Comparison of ENCODE assay signal across 30 cellular contexts in genomic region chr6:7008451-7008988, GRCh38.
A peak's percentile ranks its signal among the peaks of the same experiment; 100 is the strongest.
DNase-seq lines count a peak whose midpoint lies in the region; ATAC-seq and TF ChIP-seq lines count a peak whose summit lies in the region.
"Had no signal": no experiment of that assay in that cellular context is flagged by ENCODE, and none has a peak within 500 bp of the region (broad histone marks: within the 10 kb centered on the region; RNA-seq: fewer than 3 reads in every experiment).

No MANE protein-coding gene starts in this region.

- no peaks in the 10 kb centered on the region for H3K36me3 Mint-ChIP-seq in WTC11
- H3K36me3 Mint-ChIP-seq in stimulated activated memory B cell treated with anti-CD40 and anti-IgM and Interleukin-4, amounts not matched to agents 10 μg/mL and 1 μg/mL and 100 μg/mL, for 72 hours: no peaks in the 10 kb centered on the region
- no peaks in the 10 kb centered on the region for H3K36me3 Mint-ChIP-seq in activated CD8-positive, alpha-beta T cell treated with anti-CD3 and anti-CD28 coated beads, Interleukin-2, amount 10 ng/mL, durations not matched to agents 7 days and 5 days (ENCODE audit: low read depth)
- H3K36me3 Mint-ChIP-seq: activated naive CD4-positive, alpha-beta T cell treated with anti-CD3 and anti-CD28 coated beads, Interleukin-2, amount 50 U/mL, for 24 hours; CD4-positive, alpha-beta memory T cell had no signal

- H3K27me3 ChIP-seq in HUES48 (ENCODE audit: control insufficient read depth, insufficient read depth, low read length): no peaks in the 10 kb centered on the region
- H3K27me3 ChIP-seq: cardiac muscle cell, Peyer's patch, sigmoid colon had no signal

- H3K4me1 Mint-ChIP-seq in WTC11: peaks cover 12% of the 10 kb centered on the region
- H3K4me1 Mint-ChIP-seq in stimulated activated memory B cell treated with anti-CD40 and anti-IgM and Interleukin-4, amounts not matched to agents 10 μg/mL and 1 μg/mL and 100 μg/mL, for 72 hours: no peaks in the 10 kb centered on the region
- H3K4me1 Mint-ChIP-seq in activated CD8-positive, alpha-beta T cell treated with anti-CD3 and anti-CD28 coated beads, Interleukin-2, amount 10 ng/mL, durations not matched to agents 7 days and 5 days (ENCODE audit: low read depth): no peaks in the 10 kb centered on the region
- H3K4me1 Mint-ChIP-seq: activated T-helper 17 cell treated with anti-CD3 and anti-CD28 coated beads, Interleukin-2, amount 50 U/mL, for 72 hours; CD4-positive, alpha-beta memory T cell had no signal

- DNase-seq in DMS53 (lab: John Stamatoyannopoulos, UW): peak; percentile 40
- DNase-seq in WTC11 (ENCODE audit: low spot score): no peak
- DNase-seq in mesenteric fat pad (ENCODE audit: low spot score): peak; percentile 33
- no peak for DNase-seq in stimulated activated naive CD4-positive, alpha-beta T cell (lab: John Stamatoyannopoulos, UW)
- DNase-seq in activated CD8-positive, alpha-beta T cell treated with anti-CD3 and anti-CD28 coated beads, Interleukin-2, amount 10 ng/mL, durations not matched to agents 7 days and 5 days: no peak
- DNase-seq: activated CD4-positive, alpha-beta T cell treated with anti-CD3 and anti-CD28 coated beads, Interleukin-2, amount 50 U/mL, for 48 hours; activated CD8-positive, alpha-beta memory T cell treated with anti-CD3 and anti-CD28 coated beads, Interleukin-2, amount 50 U/mL, for 48 hours; CD4-positive, alpha-beta memory T cell; cortex of kidney; effector memory CD8-positive, alpha-beta T cell; foreskin fibroblast; left cardiac atrium; NCI-H146; NCI-H2171 treated with DMSO at 0.1 percent for 48 hours; NCI-H510A treated with DMSO at 0.1 percent for 48 hours; Peyer's patch; SHP77 treated with DMSO at 0.1 percent for 48 hours; sigmoid colon; stimulated activated naive CD4-positive, alpha-beta T cell treated with Interleukin-2 at 50 U/mL for 16 hours had no signal

- no peak for TF ChIP-seq CTCF in WTC11 (IDR thresholded peaks at IDR 0.05)

- no peak overlapping the region for H3K9ac ChIP-seq in HUES48 (ENCODE audit: low read depth, low read length)
- H3K9ac ChIP-seq: KMS-11 had no signal

- H3K9me3 ChIP-seq in HUES48 (ENCODE audit: control insufficient read depth, insufficient read depth, low read length): no peaks in the 10 kb centered on the region
- H3K9me3 ChIP-seq: Peyer's patch, prostate gland, sigmoid colon had no signal

- peaks cover 9% of the 10 kb centered on the region; the same call in 1 of the 2 replicates for H3K4me1 ChIP-seq in HUES48 (ENCODE audit: control insufficient read depth, insufficient read depth, low read length)
- H3K4me1 ChIP-seq: Peyer's patch, prostate gland, sigmoid colon had no signal

- no peaks in the 10 kb centered on the region for H3K27me3 Mint-ChIP-seq in WTC11 (ENCODE audit: low read depth)
- peaks cover 16% of the 10 kb centered on the region for H3K27me3 Mint-ChIP-seq in stimulated activated memory B cell treated with anti-CD40 and anti-IgM and Interleukin-4, amounts not matched to agents 10 μg/mL and 1 μg/mL and 100 μg/mL, for 72 hours
- H3K27me3 Mint-ChIP-seq in activated CD8-positive, alpha-beta T cell treated with anti-CD3 and anti-CD28 coated beads, Interleukin-2, amount 10 ng/mL, durations not matched to agents 7 days and 5 days (ENCODE audit: low read depth): peaks cover 6% of the 10 kb centered on the region

- H3K4me3 Mint-ChIP-seq in WTC11: no peak overlapping the region
- H3K4me3 Mint-ChIP-seq in stimulated activated memory B cell treated with anti-CD40 and anti-IgM and Interleukin-4, amounts not matched to agents 10 μg/mL and 1 μg/mL and 100 μg/mL, for 72 hours: no peak overlapping the region
- H3K4me3 Mint-ChIP-seq in activated CD8-positive, alpha-beta T cell treated with anti-CD3 and anti-CD28 coated beads, Interleukin-2, amount 10 ng/mL, durations not matched to agents 7 days and 5 days: no peak overlapping the region
- H3K4me3 Mint-ChIP-seq: activated naive CD4-positive, alpha-beta T cell treated with anti-CD3 and anti-CD28 coated beads, Interleukin-2, amount 50 U/mL, for 24 hours; activated T-helper 17 cell treated with anti-CD3 and anti-CD28 coated beads, Interleukin-2, amount 50 U/mL, for 72 hours; CD4-positive, alpha-beta memory T cell; effector memory CD8-positive, alpha-beta T cell had no signal

- peak overlapping the region; percentile 58 for H3K27ac ChIP-seq in HUES48 (ENCODE audit: low read depth, low read length)
- H3K27ac ChIP-seq: cardiac muscle cell, KMS-11, Peyer's patch, sigmoid colon had no signal

- ATAC-seq in WTC11: peak; percentile 71
- no peak for ATAC-seq in stimulated activated memory B cell treated with anti-CD40 and anti-IgM and Interleukin-4, amounts not matched to agents 10 μg/mL and 1 μg/mL and 100 μg/mL, for 72 hours
- ATAC-seq in activated CD8-positive, alpha-beta T cell treated with anti-CD3 and anti-CD28 coated beads, Interleukin-2, amount 10 ng/mL, durations not matched to agents 7 days and 5 days: no peak
- ATAC-seq in GM18868 (IDR thresholded peaks at IDR 0.05; ENCODE audit: unreplicated experiment): no peak
- ATAC-seq: activated CD4-positive, CD25-positive, alpha-beta regulatory T cell treated with anti-CD3 and anti-CD28 coated beads, Interleukin-2, amount 50 U/mL, for 24 hours; activated T-helper 17 cell treated with anti-CD3 and anti-CD28 coated beads, Interleukin-2, amount 50 U/mL, for 72 hours; effector memory CD8-positive, alpha-beta T cell; esophagus mucosa; HCT116; left cardiac atrium had no signal

- no peak overlapping the region for H3K27ac Mint-ChIP-seq in WTC11
- H3K27ac Mint-ChIP-seq in stimulated activated memory B cell treated with anti-CD40 and anti-IgM and Interleukin-4, amounts not matched to agents 10 μg/mL and 1 μg/mL and 100 μg/mL, for 72 hours: no peak overlapping the region
- no peak overlapping the region for H3K27ac Mint-ChIP-seq in activated CD8-positive, alpha-beta T cell treated with anti-CD3 and anti-CD28 coated beads, Interleukin-2, amount 10 ng/mL, durations not matched to agents 7 days and 5 days
- H3K27ac Mint-ChIP-seq: activated naive CD4-positive, alpha-beta T cell treated with anti-CD3 and anti-CD28 coated beads, Interleukin-2, amount 50 U/mL, for 24 hours; activated T-helper 17 cell treated with anti-CD3 and anti-CD28 coated beads, Interleukin-2, amount 50 U/mL, for 72 hours; CD4-positive, alpha-beta memory T cell; effector memory CD8-positive, alpha-beta T cell had no signal

- H3K9me3 Mint-ChIP-seq in WTC11: no peaks in the 10 kb centered on the region
- H3K9me3 Mint-ChIP-seq in stimulated activated memory B cell treated with anti-CD40 and anti-IgM and Interleukin-4, amounts not matched to agents 10 μg/mL and 1 μg/mL and 100 μg/mL, for 72 hours: no peaks in the 10 kb centered on the region
- no peaks in the 10 kb centered on the region for H3K9me3 Mint-ChIP-seq in activated CD8-positive, alpha-beta T cell treated with anti-CD3 and anti-CD28 coated beads, Interleukin-2, amount 10 ng/mL, durations not matched to agents 7 days and 5 days (ENCODE audit: insufficient read depth)
- H3K9me3 Mint-ChIP-seq: activated naive CD4-positive, alpha-beta T cell treated with anti-CD3 and anti-CD28 coated beads, Interleukin-2, amount 50 U/mL, for 24 hours; activated T-helper 17 cell treated with anti-CD3 and anti-CD28 coated beads, Interleukin-2, amount 50 U/mL, for 72 hours; CD4-positive, alpha-beta memory T cell; effector memory CD8-positive, alpha-beta T cell had no signal

- POLR2A ChIA-PET in WTC11 (lab: Charles Lee): no interaction called here
- POLR2A ChIA-PET in activated CD8-positive, alpha-beta T cell treated with anti-CD3 and anti-CD28 coated beads, Interleukin-2, amount 10 ng/mL, durations not matched to agents 7 days and 5 days (lab: Charles Lee): no interaction called here

- CTCF ChIA-PET in WTC11 (lab: Charles Lee): interaction anchor here (0.6 to 1.5 kb wide), 5 partner anchors 45 to 312 kb away, joined by 3 to 4 read pairs (median 4); no protein-coding TSS in a partner anchor
- CTCF ChIA-PET in activated CD8-positive, alpha-beta T cell treated with anti-CD3 and anti-CD28 coated beads, Interleukin-2, amount 10 ng/mL, durations not matched to agents 7 days and 5 days (lab: Charles Lee): interaction anchor here (0.7 kb wide), 1 partner anchor 205 kb away, joined by 3 read pairs; no protein-coding TSS in a partner anchor

- no peak overlapping the region for H3K4me3 ChIP-seq in HUES48 (ENCODE audit: low read depth, low read length)
- H3K4me3 ChIP-seq: cardiac muscle cell, Peyer's patch, prostate gland, sigmoid colon had no signal

- H3K36me3 ChIP-seq in HUES48 (ENCODE audit: control insufficient read depth, insufficient read depth, low read length): no peaks in the 10 kb centered on the region
- H3K36me3 ChIP-seq: cardiac muscle cell, Peyer's patch, prostate gland, sigmoid colon had no signal

TF ChIP-seq in WTC11, 78 proteins besides CTCF, POLR2A, EP300 and RAD21 (continues in another document):
- TF ChIP-seq HMGA2 (CRISPR knock-in tag; IDR thresholded peaks at IDR 0.05): no peak
- no peak for TF ChIP-seq MAX (CRISPR knock-in tag; IDR thresholded peaks at IDR 0.05)
- no peak for TF ChIP-seq TEAD4 (CRISPR knock-in tag; IDR thresholded peaks at IDR 0.05)
- no peak for TF ChIP-seq HMGXB4 (CRISPR knock-in tag; IDR thresholded peaks at IDR 0.05)
- no peak for TF ChIP-seq MXD4 (CRISPR knock-in tag; IDR thresholded peaks at IDR 0.05; ENCODE audit: borderline replicate concordance)
- no peak for TF ChIP-seq ZMAT4 (CRISPR knock-in tag; IDR thresholded peaks at IDR 0.05)
- no peak for TF ChIP-seq SOX15 (CRISPR knock-in tag; IDR thresholded peaks at IDR 0.05)

Comparison
In these comparisons a context has a peak if more than half of its experiments do, and no peak if none do; other contexts are left out.
1. DNase-seq: peak in DMS53 (single experiment) and mesenteric fat pad (single experiment); none in WTC11 (single experiment), stimulated activated naive CD4-positive, alpha-beta T cell (0 of 6) and activated CD8-positive, alpha-beta T cell treated with anti-CD3 and anti-CD28 coated beads, Interleukin-2, amount 10 ng/mL, durations not matched to agents 7 days and 5 days (single experiment).